Comparison of ENCODE assay signal across 20 cellular contexts in the genomic region with DNA sequence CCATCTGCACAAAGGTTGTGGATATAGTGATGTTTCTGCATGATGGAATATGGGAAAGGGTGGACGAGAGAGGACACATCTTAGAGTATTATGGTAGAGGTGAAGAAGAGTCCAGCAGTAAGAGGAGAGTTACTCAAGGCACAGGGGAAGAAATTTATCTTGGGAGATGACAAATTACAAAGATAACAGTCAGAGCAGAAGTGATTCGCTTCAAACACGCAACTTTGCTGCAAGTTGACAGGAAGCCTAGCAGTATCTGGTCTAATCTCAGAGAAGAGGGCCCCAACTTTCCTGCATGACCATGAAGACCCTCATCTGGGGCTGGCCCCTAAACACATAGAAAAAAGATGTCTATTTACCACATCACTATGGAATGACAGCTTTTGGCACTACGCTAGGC. TPM values are rescaled to one million over a fixed set of nuclear protein-coding genes. Genes with fewer than 3 reads are reported as not detected.
A peak's percentile ranks its signal among the peaks of the same experiment; 100 is the strongest.
DNase-seq lines count a peak whose midpoint lies in the region; ATAC-seq and TF ChIP-seq lines count a peak whose summit lies in the region.
"Had no signal": no experiment of that assay in that cellular context is flagged by ENCODE, and none has a peak within 500 bp of the region (broad histone marks: within the 10 kb centered on the region; RNA-seq: fewer than 3 reads in every experiment).

No MANE protein-coding gene starts in this region.

- peaks cover 46 to 49% of the 10 kb centered on the region in 2 donors for H3K4me1 Mint-ChIP-seq in natural killer cell treated with Interleukin-12 subunit alpha and Interleukin-12 subunit beta and Interleukin-15 and Interleukin-18, amount 100 ng/mL, for 72 hours (ENCODE audit: low read depth in 2 of 2)
- H3K4me1 Mint-ChIP-seq in natural killer cell: peaks cover 16 to 27% of the 10 kb centered on the region in 2 donors

- H3K79me2 ChIP-seq in osteoblast (ENCODE audit: insufficient read depth, low read length): no peaks in the 10 kb centered on the region

- H3K27ac ChIP-seq in osteoblast (ENCODE audit: low read depth, low read length) (no peak overlapping the region), RWPE1 (no peak overlapping the region)
- H3K27ac ChIP-seq: BLaER1 treated with 17β-estradiol and CSF1 and Interleukin-3, amounts not matched to agents 10 nM and 100 nM had no signal

- no peaks in the 10 kb centered on the region for H3K36me3 ChIP-seq in osteoblast (ENCODE audit: insufficient read depth, low read length)
- H3K36me3 ChIP-seq: BLaER1 treated with 17β-estradiol and CSF1 and Interleukin-3, amounts not matched to agents 10 nM and 100 nM; HAP-1 had no signal

- no peak for TF ChIP-seq CTCF in natural killer cell (IDR thresholded peaks at IDR 0.05)
- no peak for TF ChIP-seq CTCF in osteoblast (IDR thresholded peaks at IDR 0.05; ENCODE audit: extremely low read depth, low read depth, low read length)
- TF ChIP-seq CTCF in RWPE1 (conservative IDR thresholded peaks at IDR 0.05; ENCODE audit: low read depth): no peak

- no peak overlapping the region for H3K4me3 ChIP-seq in osteoblast (ENCODE audit: insufficient read depth, low read length)
- H3K4me3 ChIP-seq: BLaER1 treated with 17β-estradiol and CSF1 and Interleukin-3, amounts not matched to agents 10 nM and 100 nM; GM12878; HAP-1 had no signal

- peaks cover 12% of the 10 kb centered on the region for H3K4me1 ChIP-seq in osteoblast (ENCODE audit: insufficient read depth, low read length)
- H3K4me1 ChIP-seq: HAP-1 had no signal

- no peaks in the 10 kb centered on the region for H3K9me3 ChIP-seq in osteoblast (ENCODE audit: low read depth, low read length)
- H3K9me3 ChIP-seq: HAP-1 had no signal

- no peak for ATAC-seq in natural killer cell treated with Interleukin-12 subunit alpha and Interleukin-12 subunit beta and Interleukin-15 and Interleukin-18, amount 100 ng/mL, for 72 hours
- ATAC-seq in natural killer cell: no peak
- no peak for ATAC-seq in HG02981 (IDR thresholded peaks at IDR 0.05; ENCODE audit: unreplicated experiment)
- ATAC-seq: CD8-positive, alpha-beta T cell; GM12878 had no signal

- H3K27ac Mint-ChIP-seq in natural killer cell treated with Interleukin-12 subunit alpha and Interleukin-12 subunit beta and Interleukin-15 and Interleukin-18, amount 100 ng/mL, for 72 hours: no peak overlapping the region
- H3K27ac Mint-ChIP-seq in natural killer cell: no peak overlapping the region
- H3K27ac Mint-ChIP-seq: B cell; CD8-positive, alpha-beta T cell had no signal

- H3K27me3 ChIP-seq in osteoblast (ENCODE audit: insufficient read depth, low read length): peaks cover 8% of the 10 kb centered on the region

- DNase-seq in natural killer cell treated with Interleukin-12 subunit alpha and Interleukin-12 subunit beta and Interleukin-15 and Interleukin-18, amount 100 ng/mL, for 72 hours (ENCODE audit: low spot score): no peak
- no peak for DNase-seq in natural killer cell
- peak; percentile 62 for DNase-seq in amniotic epithelial cell (ENCODE audit: low read depth)
- DNase-seq in osteoblast (ENCODE audit: insufficient read length, low spot score, missing footprints): peak; percentile 71
- DNase-seq in RWPE1 (ENCODE audit: low spot score): no peak
- DNase-seq in activated CD4-positive, alpha-beta T cell treated with anti-CD3 and anti-CD28 coated beads for 1 hour: no peak
- DNase-seq: CD8-positive, alpha-beta T cell; COR-L47; DMS 273 treated with DMSO at 0.1 percent for 48 hours; DMS53; DND-41; EL; IMR-90 had no signal

- no peak overlapping the region for H3K4me2 ChIP-seq in osteoblast (ENCODE audit: insufficient read depth, low read length)

- no peaks in the 10 kb centered on the region for H3K27me3 Mint-ChIP-seq in natural killer cell treated with Interleukin-12 subunit alpha and Interleukin-12 subunit beta and Interleukin-15 and Interleukin-18, amount 100 ng/mL, for 72 hours
- H3K27me3 Mint-ChIP-seq in natural killer cell (ENCODE audit: low read depth in 2 of 2): no peaks in the 10 kb centered on the region
- H3K27me3 Mint-ChIP-seq: B cell had no signal

- CTCF ChIA-PET in RWPE1 (lab: Yijun Ruan, JAX): interaction anchor here (0.5 to 0.7 kb wide), 2 partner anchors 27 to 192 kb away, joined by 3 to 4 read pairs; no protein-coding TSS in a partner anchor

- peaks cover 8% of the 10 kb centered on the region for H3K36me3 Mint-ChIP-seq in natural killer cell treated with Interleukin-12 subunit alpha and Interleukin-12 subunit beta and Interleukin-15 and Interleukin-18, amount 100 ng/mL, for 72 hours
- H3K36me3 Mint-ChIP-seq in natural killer cell: no peaks in the 10 kb centered on the region
- H3K36me3 Mint-ChIP-seq: CD8-positive, alpha-beta T cell had no signal

- H4K20me1 ChIP-seq in osteoblast (ENCODE audit: insufficient read depth, low read length): no peaks in the 10 kb centered on the region
- H4K20me1 ChIP-seq: BLaER1 treated with 17β-estradiol and CSF1 and Interleukin-3, amounts not matched to agents 10 nM and 100 nM had no signal

- H2AFZ ChIP-seq in osteoblast (ENCODE audit: low read length): no peak overlapping the region

- intact Hi-C loops in natural killer cell (cut with micrococcal nuclease): no loop called here

- POLR2A ChIA-PET in RWPE1 (lab: Yijun Ruan, JAX; ENCODE audit: low non-redundant PET): no interaction called here

- no peaks in the 10 kb centered on the region for H3K9me3 Mint-ChIP-seq in natural killer cell treated with Interleukin-12 subunit alpha and Interleukin-12 subunit beta and Interleukin-15 and Interleukin-18, amount 100 ng/mL, for 72 hours
- H3K9me3 Mint-ChIP-seq in natural killer cell: no peaks in the 10 kb centered on the region
- H3K9me3 Mint-ChIP-seq: CD8-positive, alpha-beta T cell had no signal

- H3K4me3 Mint-ChIP-seq in natural killer cell treated with Interleukin-12 subunit alpha and Interleukin-12 subunit beta and Interleukin-15 and Interleukin-18, amount 100 ng/mL, for 72 hours: peak overlapping the region; percentile 4
- no peak overlapping the region for H3K4me3 Mint-ChIP-seq in natural killer cell
- H3K4me3 Mint-ChIP-seq: CD8-positive, alpha-beta T cell had no signal

RNA-seq across cellular contexts. Expression of a gene that starts 1.2 kb away (rescaled TPM):
- total RNA-seq in natural killer cell treated with Interleukin-12 subunit alpha and Interleukin-12 subunit beta and Interleukin-15 and Interleukin-18, amount 100 ng/mL, for 72 hours: 1 to 10 TPM; 8.0 to 9.6 TPM
- total RNA-seq in natural killer cell (10 to 100 TPM in 2 of 3 donors, 1 to 10 TPM in 1; 7.9 to 20.6 (median 12.3) TPM), osteoblast (0.72 and 0.88 TPM in 2 replicates)
- total RNA-seq: A172, G401 had no signal

RNA-seq across cellular contexts. Expression of a gene that starts 51.5 kb away (rescaled TPM):
- total RNA-seq in natural killer cell treated with Interleukin-12 subunit alpha and Interleukin-12 subunit beta and Interleukin-15 and Interleukin-18, amount 100 ng/mL, for 72 hours: not detected
- total RNA-seq in natural killer cell: under 1 TPM in 2 of 3 donors, not detected in 1; 0.05 TPM
- total RNA-seq in osteoblast: 14.8 and 16.2 TPM in 2 replicates
- total RNA-seq: B cell; CD8-positive, alpha-beta T cell; GM12878 had no signal

Comparison
In these comparisons a context has a peak if more than half of its experiments do, and no peak if none do; other contexts are left out.
1. DNase-seq: peak in amniotic epithelial cell (single experiment) and osteoblast (single experiment); none in natural killer cell treated with Interleukin-12 subunit alpha and Interleukin-12 subunit beta and Interleukin-15 and Interleukin-18, amount 100 ng/mL, for 72 hours (single experiment), natural killer cell (single experiment), RWPE1 (single experiment) and activated CD4-positive, alpha-beta T cell treated with anti-CD3 and anti-CD28 coated beads for 1 hour (single experiment).
2. RNA of a gene that starts 51.5 kb away (total RNA-seq): 14.8 to 16.2 TPM in osteoblast; 0.05 TPM in natural killer cell and not detected in natural killer cell treated with Interleukin-12 subunit alpha and Interleukin-12 subunit beta and Interleukin-15 and Interleukin-18, amount 100 ng/mL, for 72 hours; every median in the first group is over 10 times any median in the second.